16 cellular contexts compared by ENCODE assay signal in the genomic region with DNA sequence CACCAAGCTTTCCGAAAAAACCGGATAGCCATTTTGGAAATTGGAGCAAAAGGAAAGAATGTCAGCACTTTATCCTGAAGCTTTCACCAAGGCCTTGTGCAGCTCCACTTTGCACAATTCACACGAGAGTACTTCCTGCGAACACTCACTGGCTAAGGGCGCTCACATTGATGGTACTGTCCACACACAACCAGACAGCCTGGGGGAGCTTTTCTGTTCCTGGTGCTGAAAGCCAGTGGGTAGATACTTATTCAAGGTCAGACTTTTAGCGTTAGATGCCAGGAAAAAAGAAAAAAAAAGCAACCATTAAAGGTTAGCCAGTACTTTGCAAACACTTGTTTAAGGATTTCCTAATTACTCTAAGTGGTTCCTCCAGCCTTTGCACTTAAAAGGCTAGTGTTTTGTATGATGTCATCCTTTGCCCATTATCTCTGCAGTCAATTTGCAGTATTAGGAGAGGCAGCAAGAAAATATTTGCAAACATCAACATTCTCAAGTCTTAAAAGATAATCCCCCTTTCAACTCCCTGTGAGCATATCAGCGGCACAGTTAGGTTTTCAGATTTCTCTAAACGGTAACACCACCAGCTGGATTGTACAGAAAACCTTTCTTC.
"Had no signal": no experiment of that assay in that cellular context is flagged by ENCODE, and none has a peak within 500 bp of the region (broad histone marks: within the 10 kb centered on the region; RNA-seq: fewer than 3 reads in every experiment).

No MANE protein-coding gene starts in this region.

- ATAC-seq: activated CD8-positive, alpha-beta T cell treated with anti-CD3 and anti-CD28 coated beads for 36 hours; activated T-cell treated with anti-CD3 and anti-CD28 coated beads, Interleukin-2, amount 50 U/mL, for 4 hours; gastroesophageal sphincter; left lobe of liver; naive thymus-derived CD8-positive, alpha-beta T cell; pancreas had no signal

- H3K4me1 ChIP-seq: gastroesophageal sphincter, pancreas, sigmoid colon, spleen, suprapubic skin had no signal

- H3K9me3 ChIP-seq: gastroesophageal sphincter, pancreas, sigmoid colon, spleen, suprapubic skin had no signal

- H3K9me3 Mint-ChIP-seq: activated CD8-positive, alpha-beta T cell treated with anti-CD3 and anti-CD28 coated beads for 36 hours; activated T-cell treated with anti-CD3 and anti-CD28 coated beads, Interleukin-2, amount 50 U/mL, for 4 hours had no signal

- H3K36me3 Mint-ChIP-seq: memory B cell had no signal

- H3K27ac ChIP-seq: dorsolateral prefrontal cortex, gastroesophageal sphincter, pancreas, sigmoid colon, spleen, suprapubic skin had no signal

- DNase-seq: activated CD4-positive, alpha-beta T cell treated with anti-CD3 and anti-CD28 coated beads for 4 hours; activated CD8-positive, alpha-beta T cell treated with anti-CD3 and anti-CD28 coated beads for 36 hours; activated effector memory CD4-positive, alpha-beta T cell treated with Interleukin-2 at 50 U/mL for 16 hours; activated naive CD4-positive, alpha-beta T cell treated with anti-CD3 and anti-CD28 coated beads, Interleukin-2, amount 50 U/mL, for 16 hours; activated T-cell treated with anti-CD3 and anti-CD28 coated beads, Interleukin-2, amount 50 U/mL, for 4 hours; dorsolateral prefrontal cortex; erythroblast; naive thymus-derived CD8-positive, alpha-beta T cell; pancreas; sigmoid colon; spleen had no signal

- H3K4me1 Mint-ChIP-seq: memory B cell; naive thymus-derived CD8-positive, alpha-beta T cell had no signal

- H3K27me3 ChIP-seq: pancreas, sigmoid colon, suprapubic skin had no signal

- H3K4me3 Mint-ChIP-seq: activated CD8-positive, alpha-beta T cell treated with anti-CD3 and anti-CD28 coated beads for 36 hours; activated T-cell treated with anti-CD3 and anti-CD28 coated beads, Interleukin-2, amount 50 U/mL, for 4 hours; memory B cell; naive thymus-derived CD8-positive, alpha-beta T cell; stimulated activated naive CD8-positive, alpha-beta T cell treated with anti-CD3 and anti-CD28 coated beads, Interleukin-15, Interleukin-2, amounts not matched to agents 100 ng/mL and 50 ng/mL, for 24 hours had no signal

- H3K4me3 ChIP-seq: dorsolateral prefrontal cortex, gastroesophageal sphincter, pancreas, sigmoid colon, spleen, suprapubic skin had no signal

- H3K27ac Mint-ChIP-seq: activated CD8-positive, alpha-beta T cell treated with anti-CD3 and anti-CD28 coated beads for 36 hours; memory B cell; naive thymus-derived CD8-positive, alpha-beta T cell; stimulated activated naive CD8-positive, alpha-beta T cell treated with anti-CD3 and anti-CD28 coated beads, Interleukin-15, Interleukin-2, amounts not matched to agents 100 ng/mL and 50 ng/mL, for 24 hours had no signal

- H3K36me3 ChIP-seq: gastroesophageal sphincter, pancreas, sigmoid colon, spleen, suprapubic skin had no signal
